ENCODE assay signal across 12 cellular contexts in genomic region chr11:126628790-126629621, GRCh38.
DNase-seq lines count a peak whose midpoint lies in the region; ATAC-seq and TF ChIP-seq lines count a peak whose summit lies in the region.
"Had no signal": no experiment of that assay in that cellular context is flagged by ENCODE, and none has a peak within 500 bp of the region (broad histone marks: within the 10 kb centered on the region; RNA-seq: fewer than 3 reads in every experiment).

No MANE protein-coding gene starts in this region.

- TF ChIP-seq POLR2A in right lobe of liver (IDR thresholded peaks at IDR 0.05): no peak

- H3K27me3 ChIP-seq in adipocyte (replicated peaks; ENCODE audit: control insufficient read depth, insufficient read depth, low read length): peaks cover 5% of the 10 kb centered on the region
- no peaks in the 10 kb centered on the region for H3K27me3 ChIP-seq in right lobe of liver
- H3K27me3 ChIP-seq: brain microvascular endothelial cell had no signal

- H3K36me3 ChIP-seq in adipocyte (ENCODE audit: control insufficient read depth, insufficient read depth, low read length, severe bottlenecking) (no peaks in the 10 kb centered on the region), right lobe of liver (no peaks in the 10 kb centered on the region)
- H3K36me3 ChIP-seq: brain microvascular endothelial cell had no signal

- H3K4me3 ChIP-seq in adipocyte (ENCODE audit: low read length): no peak overlapping the region
- no peak overlapping the region for H3K4me3 ChIP-seq in right lobe of liver
- H3K4me3 ChIP-seq: skin epidermis had no signal

- H3K9me3 ChIP-seq in adipocyte (ENCODE audit: control insufficient read depth, low read length) (no peaks in the 10 kb centered on the region), right lobe of liver (no peaks in the 10 kb centered on the region)

- 24% methylated on average over 6 of the region's 13 CpGs for WGBS in right lobe of liver (ENCODE audit: insufficient coverage, low coverage, low lambda C conversion rate, missing lambda C conversion rate)

- ATAC-seq in right lobe of liver: peak; percentile 80 to 90 (median 86)

- DNase-seq in AG08396 (ENCODE audit: low spot score) (peak; percentile 61), NCI-H1092 treated with DMSO at 0.1 percent for 48 hours (lab: John Stamatoyannopoulos, UW) (peak; percentile 83), adipocyte (ENCODE audit: low read depth) (peak; percentile 61), right lobe of liver (peak; percentile 71 to 92 (median 86)), AML-193 (lab: John Stamatoyannopoulos, UW) (no peak), RKO (ENCODE audit: low spot score) (no peak), kidney tubule cell (ENCODE audit: low spot score) (no peak), posterior vena cava (ENCODE audit: low spot score) (no peak)
- DNase-seq: ACHN, brain microvascular endothelial cell, NCI-H748 treated with DMSO at 0.1 percent for 48 hours had no signal

- H3K4me1 ChIP-seq in adipocyte (ENCODE audit: control insufficient read depth, insufficient read depth, low read length): peaks cover 13% of the 10 kb centered on the region
- H3K4me1 ChIP-seq in right lobe of liver: peaks cover 0 to 41% (median 16%) of the 10 kb centered on the region in 4 donors

- peak; percentile 9 to 24 (median 17) for TF ChIP-seq CTCF in right lobe of liver (IDR thresholded peaks at IDR 0.05)

- H3K27ac ChIP-seq in right lobe of liver: peak overlapping the region in 2 of 3 donors; percentile 59
- H3K27ac ChIP-seq: brain microvascular endothelial cell, skin epidermis had no signal

- intact Hi-C loops in right lobe of liver (cut with DNase I) (no loop called here), posterior vena cava (cut with DNase I) (no loop called here)

- no peak overlapping the region for H3K9ac ChIP-seq in adipocyte (ENCODE audit: low read length)

Comparison
In these comparisons a context has a peak if more than half of its experiments do, and no peak if none do; other contexts are left out.
1. DNase-seq: peak in AG08396 (single experiment), NCI-H1092 treated with DMSO at 0.1 percent for 48 hours (single experiment), adipocyte (single experiment) and right lobe of liver (3 of 3); none in AML-193 (0 of 2), RKO (single experiment), kidney tubule cell (single experiment) and posterior vena cava (single experiment).